11 cellular contexts compared by ENCODE assay signal in the genomic region with DNA sequence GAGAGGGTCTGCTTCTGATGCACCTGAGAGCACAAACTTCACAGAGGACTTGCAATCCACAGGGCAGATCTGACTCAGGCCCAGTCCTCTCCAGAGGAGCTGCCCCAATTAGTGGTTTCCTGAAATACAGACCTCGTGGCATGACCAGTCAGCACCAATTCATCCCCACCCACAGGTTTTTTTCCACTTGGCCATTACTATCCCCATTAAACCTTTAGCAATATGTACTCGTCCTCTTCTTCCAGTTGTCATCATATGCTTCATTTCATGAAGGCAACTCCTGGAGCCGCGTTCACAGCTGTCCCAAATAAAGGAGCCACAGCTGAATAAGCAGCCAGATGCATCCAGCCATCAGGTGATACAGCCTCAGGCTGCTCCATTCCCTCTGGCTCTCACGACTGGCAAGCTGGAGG.
DNase-seq lines count a peak whose midpoint lies in the region; ATAC-seq and TF ChIP-seq lines count a peak whose summit lies in the region.
"Had no signal": no experiment of that assay in that cellular context is flagged by ENCODE, and none has a peak within 500 bp of the region (broad histone marks: within the 10 kb centered on the region; RNA-seq: fewer than 3 reads in every experiment).

No MANE protein-coding gene starts in this region.

- 66 to 77% (median 72%) methylated on average over 5 of the region's 5 CpGs for WGBS in ovary, 3 donors
- WGBS in spleen, 5 donors: 68 to 77% (median 75%) methylated on average over 5 of the region's 5 CpGs

- peaks cover 39% of the 10 kb centered on the region for H3K4me1 Mint-ChIP-seq in nephron

- DNase-seq in DMS79 (lab: John Stamatoyannopoulos, UW) (peak; percentile 64), NCI-H1092 (lab: John Stamatoyannopoulos, UW) (peak; percentile 43), astrocyte of the spinal cord (ENCODE audit: low read depth, low spot score) (peak; percentile 63), colonic mucosa (no peak), ovary (no peak), spleen (no peak)
- DNase-seq: activated T-cell treated with anti-CD3 and anti-CD28 coated beads, Interleukin-2, amount 50 U/mL, for 24 hours had no signal

- H3K27me3 ChIP-seq in colonic mucosa (no peaks in the 10 kb centered on the region), ovary (no peaks in the 10 kb centered on the region), spleen (replicated peaks in 1 of 7) (no peaks in the 10 kb centered on the region)
- H3K27me3 ChIP-seq: hepatocyte had no signal

- peaks cover 3% of the 10 kb centered on the region for H3K9me3 Mint-ChIP-seq in nephron
- H3K9me3 Mint-ChIP-seq: activated T-cell treated with anti-CD3 and anti-CD28 coated beads, Interleukin-2, amount 50 U/mL, for 24 hours had no signal

- H3K36me3 Mint-ChIP-seq in nephron (ENCODE audit: low read depth): peaks cover 14% of the 10 kb centered on the region

- H3K27ac Mint-ChIP-seq in nephron: peak overlapping the region; percentile 26 to 41 (median 31)
- H3K27ac Mint-ChIP-seq: activated T-cell treated with anti-CD3 and anti-CD28 coated beads, Interleukin-2, amount 50 U/mL, for 24 hours had no signal

- ATAC-seq in HG03280 (IDR thresholded peaks at IDR 0.05; ENCODE audit: unreplicated experiment): no peak
- ATAC-seq: K562 had no signal

- H3K4me3 ChIP-seq in astrocyte of the spinal cord (ENCODE audit: low read depth, low read length): no peak overlapping the region
- H3K4me3 ChIP-seq in colonic mucosa: no peak overlapping the region
- no peak overlapping the region for H3K4me3 ChIP-seq in ovary
- no peak overlapping the region for H3K4me3 ChIP-seq in spleen
- H3K4me3 ChIP-seq: hepatocyte, K562 had no signal

- TF ChIP-seq CTCF in astrocyte of the spinal cord (IDR thresholded peaks at IDR 0.05; ENCODE audit: low read depth, low read length) (no peak), nephron (IDR thresholded peaks at IDR 0.05; ENCODE audit: unreplicated experiment in 3 of 3) (no peak), colonic mucosa (IDR thresholded peaks at IDR 0.05) (no peak), ovary (IDR thresholded peaks at IDR 0.05) (no peak), spleen (IDR thresholded peaks at IDR 0.05 in 8 of 11, conservative IDR thresholded peaks at IDR 0.05 in 3 of 11) (no peak)

- TF ChIP-seq POLR2A in ovary (IDR thresholded peaks at IDR 0.05): no peak
- no peak for TF ChIP-seq POLR2A in spleen (IDR thresholded peaks at IDR 0.05)

- no peak overlapping the region for H3K9ac ChIP-seq in colonic mucosa (ENCODE audit: low read depth in 2 of 2, low read length in 2 of 2)

- in situ Hi-C loops in astrocyte of the spinal cord (cut with HindIII; ENCODE audit: low sequenced_read_pairs): no loop called here

- H3K4me1 ChIP-seq in colonic mucosa (peaks cover 8% of the 10 kb centered on the region), ovary (ENCODE audit: insufficient read depth) (no peaks in the 10 kb centered on the region), spleen (no peaks in the 10 kb centered on the region)

- H3K27ac ChIP-seq in colonic mucosa: no peak overlapping the region
- H3K27ac ChIP-seq in ovary: no peak overlapping the region
- no peak overlapping the region for H3K27ac ChIP-seq in spleen
- H3K27ac ChIP-seq: hepatocyte had no signal

- H3K36me3 ChIP-seq in colonic mucosa: no peaks in the 10 kb centered on the region
- no peaks in the 10 kb centered on the region for H3K36me3 ChIP-seq in ovary
- no peaks in the 10 kb centered on the region for H3K36me3 ChIP-seq in spleen

- no peak for TF ChIP-seq EP300 in ovary (IDR thresholded peaks at IDR 0.05)

- H3K9me3 ChIP-seq in colonic mucosa: no peaks in the 10 kb centered on the region
- no peaks in the 10 kb centered on the region for H3K9me3 ChIP-seq in ovary
- no peaks in the 10 kb centered on the region for H3K9me3 ChIP-seq in spleen

- intact Hi-C loops in colonic mucosa (cut with DNase I) (no loop called here), ovary (cut with DNase I) (no loop called here), spleen (cut with DNase I; ENCODE audit: low total_unique reads) (no loop called here)

- H3K27me3 Mint-ChIP-seq in nephron (ENCODE audit: low read depth): no peaks in the 10 kb centered on the region
- H3K27me3 Mint-ChIP-seq: activated T-cell treated with anti-CD3 and anti-CD28 coated beads, Interleukin-2, amount 50 U/mL, for 24 hours had no signal

- H3K4me3 Mint-ChIP-seq in nephron: peak overlapping the region in 1 of 3 experiments; percentile 25
- H3K4me3 Mint-ChIP-seq: activated T-cell treated with anti-CD3 and anti-CD28 coated beads, Interleukin-2, amount 50 U/mL, for 24 hours had no signal

Comparison
In these comparisons a context has a peak if more than half of its experiments do, and no peak if none do; other contexts are left out.
1. DNase-seq: peak in DMS79 (single experiment), NCI-H1092 (single experiment) and astrocyte of the spinal cord (single experiment); none in colonic mucosa (single experiment), ovary (0 of 5) and spleen (single experiment).